Comparison of ENCODE assay signal across 8 cellular contexts in the genomic region with DNA sequence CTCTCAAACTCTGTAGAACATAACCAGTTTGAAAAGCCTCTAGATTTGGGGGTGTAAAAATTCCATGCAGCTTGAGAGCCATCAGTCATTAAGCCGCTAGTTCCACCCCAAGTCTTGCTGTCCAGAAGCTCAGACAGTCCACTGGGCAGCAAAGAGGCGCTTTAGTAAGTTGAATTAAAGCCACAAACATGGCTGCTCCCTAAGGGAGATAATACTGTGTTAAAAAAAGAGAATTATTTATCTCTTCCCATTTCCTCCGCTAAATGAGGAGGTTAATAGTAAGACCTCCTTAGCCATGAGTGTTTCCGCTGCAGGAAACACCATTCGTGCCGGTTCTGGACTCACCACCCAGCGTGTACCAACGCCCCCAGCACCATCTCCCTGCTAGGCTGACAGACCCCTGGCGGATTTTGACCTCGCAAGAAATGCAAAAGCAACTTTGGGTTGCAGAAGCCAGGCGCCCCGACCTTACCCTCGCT. TPM values are rescaled to one million over a fixed set of nuclear protein-coding genes. Genes with fewer than 3 reads are reported as not detected.
DNase-seq lines count a peak whose midpoint lies in the region; ATAC-seq and TF ChIP-seq lines count a peak whose summit lies in the region.

No MANE protein-coding gene starts in this region.

- peak overlapping the region; percentile 70 for H3K27ac Mint-ChIP-seq in activated T-cell treated with anti-CD3 and anti-CD28 coated beads, Interleukin-2, amount 50 U/mL, for 72 hours

- H3K4me1 Mint-ChIP-seq in activated T-cell treated with anti-CD3 and anti-CD28 coated beads, Interleukin-2, amount 50 U/mL, for 72 hours (ENCODE audit: low read depth), result peaks cover 66% of the 10 kb centered on the region

- H3K4me3 ChIP-seq in HUES6 (ENCODE audit: low read depth, low read length) (peak overlapping the region; percentile 97), heart right ventricle (peak overlapping the region; percentile 60 to 98 (median 79)), psoas muscle (peak overlapping the region; percentile 86)

- H3K9me3 ChIP-seq in HUES6 (ENCODE audit: control insufficient read depth, insufficient read depth, low read depth, low read length) (no peaks in the 10 kb centered on the region), heart right ventricle (no peaks in the 10 kb centered on the region), psoas muscle (no peaks in the 10 kb centered on the region)

- peak; percentile 66 for DNase-seq in NCI-H2171 treated with DMSO at 0.1 percent for 48 hours (lab: John Stamatoyannopoulos, UW)
- DNase-seq in NCI-H2171 (lab: John Stamatoyannopoulos, UW), result no peak
- DNase-seq in activated T-cell treated with anti-CD3 and anti-CD28 coated beads, Interleukin-2, amount 50 U/mL, for 72 hours, result no peak
- no peak for DNase-seq in heart right ventricle
- no peak for DNase-seq in psoas muscle
- DNase-seq in stimulated activated naive CD4-positive, alpha-beta T cell treated with Interleukin-2 at 50 U/mL for 16 hours (lab: John Stamatoyannopoulos, UW), result no peak

- H3K9ac ChIP-seq in HUES6 (ENCODE audit: low read length), result peak overlapping the region; percentile 82

- H3K36me3 ChIP-seq in HUES6 (ENCODE audit: control insufficient read depth, insufficient read depth, low read length) (no peaks in the 10 kb centered on the region), heart right ventricle (peaks cover 0 to 4% (median 0%) of the 10 kb centered on the region in 9 donors), psoas muscle (ENCODE audit: insufficient read depth in 1 of 2, low read depth in 1 of 2) (no peaks in the 10 kb centered on the region)

- no peaks in the 10 kb centered on the region for H3K9me3 Mint-ChIP-seq in activated T-cell treated with anti-CD3 and anti-CD28 coated beads, Interleukin-2, amount 50 U/mL, for 72 hours

- ATAC-seq in GM21515 (IDR thresholded peaks at IDR 0.05; ENCODE audit: unreplicated experiment) (peak; percentile 24), heart right ventricle (peak in 7 of 8 donors; percentile 21 to 45 (median 32)), psoas muscle (peak; percentile 13 to 48 (median 16))
- ATAC-seq in activated T-cell treated with anti-CD3 and anti-CD28 coated beads, Interleukin-2, amount 50 U/mL, for 72 hours (replicated peaks in 1 of 2), result peak; percentile 13 to 26

- no peaks in the 10 kb centered on the region for H3K27me3 Mint-ChIP-seq in activated T-cell treated with anti-CD3 and anti-CD28 coated beads, Interleukin-2, amount 50 U/mL, for 72 hours (ENCODE audit: low read depth)

- 0 to 1% methylated on average over 13 of the region's 13 CpGs for WGBS in heart right ventricle, 2 donors
- 1 to 2% (median 1%) methylated on average over 13 of the region's 13 CpGs for WGBS in psoas muscle, 3 donors

- intact Hi-C loops in heart right ventricle (cut with DNase I) (loop anchor here in 9 of 10 donors (1.0 to 10.0 kb wide), 10 partner anchors 75 to 293 kb away; partner anchors contain the start of genes FGFR1OP2 (in 9 of the 9), INTS13 (in 6 of the 9), STK38L (in 2 of the 9) and ITPR2 (in 1 of the 9)), psoas muscle (cut with DNase I) (loop anchor here (2.0 to 10.0 kb wide), 3 partner anchors 75 to 301 kb away; partner anchors contain the start of gene FGFR1OP2 (in 2 of the 2))

- H3K27ac ChIP-seq in HUES6 (ENCODE audit: low read depth, low read length) (peak overlapping the region; percentile 75), heart right ventricle (peak overlapping the region; percentile 73 to 95 (median 92)), psoas muscle (peak overlapping the region; percentile 90)

- no peak for TF ChIP-seq CTCF in heart right ventricle (IDR thresholded peaks at IDR 0.05)
- no peak for TF ChIP-seq CTCF in psoas muscle (IDR thresholded peaks at IDR 0.05)

- H3K4me1 ChIP-seq in HUES6 (ENCODE audit: control insufficient read depth, insufficient read depth, low read length) (peaks cover 28% of the 10 kb centered on the region), heart right ventricle (peaks cover 0 to 54% (median 39%) of the 10 kb centered on the region in 9 donors), psoas muscle (peaks cover 19% of the 10 kb centered on the region)

- H3K36me3 Mint-ChIP-seq in activated T-cell treated with anti-CD3 and anti-CD28 coated beads, Interleukin-2, amount 50 U/mL, for 72 hours (ENCODE audit: insufficient read depth in 2 of 2), result peaks cover 0 to 5% of the 10 kb centered on the region in 2 donors

- H3K4me3 Mint-ChIP-seq in activated T-cell treated with anti-CD3 and anti-CD28 coated beads, Interleukin-2, amount 50 U/mL, for 72 hours, result peak overlapping the region; percentile 88 to 89

- H3K27me3 ChIP-seq in HUES6 (ENCODE audit: control insufficient read depth, insufficient read depth, low read length) (no peaks in the 10 kb centered on the region), heart right ventricle (no peaks in the 10 kb centered on the region), psoas muscle (ENCODE audit: insufficient read depth in 3 of 3, low read length in 2 of 3) (no peaks in the 10 kb centered on the region)

RNA-seq across cellular contexts. Expression of gene TM7SF3, which starts 0.5 kb away (rescaled TPM):
- 10 to 100 TPM; 45.4 to 71.0 TPM for total RNA-seq in activated T-cell treated with anti-CD3 and anti-CD28 coated beads, Interleukin-2, amount 50 U/mL, for 72 hours
- 10 to 100 TPM; 16.3 to 29.3 (median 23.7) TPM for total RNA-seq in heart right ventricle
- polyA plus RNA-seq in heart right ventricle, result 10 to 100 TPM in 1 of 2 donors, 1 to 10 TPM in 1; 8.6 to 11.5 TPM
- total RNA-seq in psoas muscle, result 10 to 100 TPM in 2 of 4 donors, 1 to 10 TPM in 2; 6.0 to 16.5 (median 10.2) TPM
- 10 to 100 TPM; 10.4 to 13.1 (median 12.7) TPM for polyA plus RNA-seq in psoas muscle

RNA-seq across cellular contexts. Expression of gene MED21, which starts 8.7 kb away (rescaled TPM):
- 10 to 100 TPM; 40.9 to 48.9 TPM for total RNA-seq in activated T-cell treated with anti-CD3 and anti-CD28 coated beads, Interleukin-2, amount 50 U/mL, for 72 hours
- 10 to 100 TPM; 42.5 to 60.8 (median 52.0) TPM for total RNA-seq in heart right ventricle
- 10 to 100 TPM; 29.9 to 30.9 TPM for polyA plus RNA-seq in heart right ventricle
- 10 to 100 TPM; 40.1 to 52.6 (median 44.2) TPM for total RNA-seq in psoas muscle
- polyA plus RNA-seq in psoas muscle, result 10 to 100 TPM; 20.2 to 53.1 (median 36.9) TPM
